ENCODE assay signal across 26 cellular contexts in genomic region chr1:230836801-230837200, GRCh38. TPM values are rescaled to one million over a fixed set of nuclear protein-coding genes. Genes with fewer than 3 reads are reported as not detected.
DNase-seq lines count a peak whose midpoint lies in the region; FAIRE-seq and TF ChIP-seq lines count a peak whose summit lies in the region.
"Had no signal": no experiment of that assay in that cellular context is flagged by ENCODE, and none has a peak within 500 bp of the region (broad histone marks: within the 10 kb centered on the region; RNA-seq: fewer than 3 reads in every experiment).

No MANE protein-coding gene starts in this region.

- no peaks in the 10 kb centered on the region for H3F3A ChIP-seq in neural cell (ENCODE audit: insufficient read depth, low read length, poor library complexity, severe bottlenecking)

- H3K79me2 ChIP-seq in neural cell (replicated peaks; ENCODE audit: insufficient read depth, low read length) = no peaks in the 10 kb centered on the region

- H3K36me3 ChIP-seq in neural cell (ENCODE audit: insufficient read depth, low read length) = peaks cover 3% of the 10 kb centered on the region

- H3K9me3 ChIP-seq in neural cell (ENCODE audit: low read length) = no peaks in the 10 kb centered on the region
- H3K9me3 ChIP-seq: Peyer's patch had no signal

- H3K4me3 ChIP-seq in dorsolateral prefrontal cortex (no peak overlapping the region), neural cell (ENCODE audit: low read length) (no peak overlapping the region)
- H3K4me3 ChIP-seq: Peyer's patch, SK-N-MC had no signal

- H3K4me2 ChIP-seq in neural cell (ENCODE audit: low read length) = no peak overlapping the region

- H3K9ac ChIP-seq in neural cell (ENCODE audit: low read length) = no peak overlapping the region

- H2AFZ ChIP-seq in neural cell (ENCODE audit: low read depth, low read length) = no peak overlapping the region

- TF ChIP-seq RAD21 in neural cell (conservative IDR thresholded peaks at IDR 0.05) = no peak

- CTCF ChIA-PET in HEK293T (lab: Yijun Ruan, JAX) = no interaction called here

- H3K27me3 ChIP-seq in dorsolateral prefrontal cortex = no peaks in the 10 kb centered on the region
- no peaks in the 10 kb centered on the region for H3K27me3 ChIP-seq in neural cell (ENCODE audit: insufficient read depth, low read depth, low read length)
- H3K27me3 ChIP-seq: Peyer's patch had no signal

- no peak for TF ChIP-seq EP300 in neural cell (conservative IDR thresholded peaks at IDR 0.05; ENCODE audit: poor library complexity, severe bottlenecking)

- H3K27ac ChIP-seq in angular gyrus (ENCODE audit: low read depth, low read length) (peak overlapping the region; percentile 44), dorsolateral prefrontal cortex (peak overlapping the region in 51 of 59 donors; percentile 0 to 92 (median 68)), neural cell (ENCODE audit: low read length) (peak overlapping the region; percentile 29), temporal lobe (ENCODE audit: low read depth, low read length) (peak overlapping the region; percentile 7)
- H3K27ac ChIP-seq: Peyer's patch, SK-N-MC had no signal

- no peaks in the 10 kb centered on the region for H4K20me1 ChIP-seq in neural cell (ENCODE audit: insufficient read depth)

- DNase-seq in dorsolateral prefrontal cortex (no peak), HEK293T (ENCODE audit: extremely low spot score) (no peak), HTR-8/SVneo (ENCODE audit: insufficient read length, low spot score) (no peak)
- DNase-seq in stimulated activated CD4-positive, alpha-beta T cell treated with anti-CD3 and anti-CD28 coated beads, Interleukin-2, amount 100 ng/mL, for 24 hours = no peak
- DNase-seq: DMS153, DND-41, Karpas-422, NCI-H1092 treated with DMSO at 0.1 percent for 48 hours, NCI-H1436, NCI-H187, NCI-H2081 treated with DMSO at 0.1 percent for 48 hours, NCI-H2171, NCI-H226, NCI-H510A, NCI-H69, OCI-M1, Peyer's patch, SIG-M5 had no signal

- no peaks in the 10 kb centered on the region for H3K9me2 ChIP-seq in neural cell (ENCODE audit: insufficient read depth, low read length)

- POLR2A ChIA-PET in HEK293T (lab: Yijun Ruan, JAX) = interaction anchor here (1.8 kb wide), 1 partner anchor 31 kb away, joined by 5 read pairs; the partner anchor contains the start of gene C1orf198

- intact Hi-C loops in dorsolateral prefrontal cortex (cut with DNase I) = no loop called here

- TF ChIP-seq CTCF in dorsolateral prefrontal cortex (IDR thresholded peaks at IDR 0.05 in 54 of 56, conservative IDR thresholded peaks at IDR 0.05 in 2 of 56; ENCODE audit: low read depth in 1 of 56, partially characterized antibody in 56 of 56) = no peak
- no peak for TF ChIP-seq CTCF in neural cell (IDR thresholded peaks at IDR 0.05; ENCODE audit: poor library complexity, severe bottlenecking)

- FAIRE-seq in HTR-8/SVneo (lab: Jason Lieb, UNC) = no peak
- FAIRE-seq: GM12892, GM19239, H54, HepG2 had no signal

TF ChIP-seq in neural cell, 6 proteins besides CTCF, POLR2A, EP300 and RAD21:
- TF ChIP-seq REST (IDR thresholded peaks at IDR 0.05; ENCODE audit: borderline replicate concordance) = no peak
- TF ChIP-seq POLR2AphosphoS5 (IDR thresholded peaks at IDR 0.05) = peak; percentile 17
- no peak for TF ChIP-seq MXI1 (conservative IDR thresholded peaks at IDR 0.05; ENCODE audit: poor library complexity, severe bottlenecking)
- no peak for TF ChIP-seq SMC3 (conservative IDR thresholded peaks at IDR 0.05; ENCODE audit: poor library complexity)
TF ChIP-seq in neural cell: peak in this region for 1.

TF ChIP-seq in HEK293T, 16 proteins besides CTCF, POLR2A, EP300 and RAD21:
- TF ChIP-seq CTBP1 (IDR thresholded peaks at IDR 0.05; ENCODE audit: borderline replicate concordance) (no peak), L3MBTL2 (conservative IDR thresholded peaks at IDR 0.05) (no peak), ZNF384 (IDR thresholded peaks at IDR 0.05) (no peak), FOXM1 (IDR thresholded peaks at IDR 0.05; ENCODE audit: borderline replicate concordance) (no peak), FOXA1 (IDR thresholded peaks at IDR 0.05) (no peak), ELF4 (IDR thresholded peaks at IDR 0.05) (no peak), NFRKB (IDR thresholded peaks at IDR 0.05) (no peak), HDGF (IDR thresholded peaks at IDR 0.05; ENCODE audit: borderline replicate concordance) (no peak), SP1 (IDR thresholded peaks at IDR 0.05) (no peak)

RNA-seq across cellular contexts. Expression of gene C1orf198, which starts 31.5 kb away (rescaled TPM):
- total RNA-seq in dorsolateral prefrontal cortex (100 to 1,000 TPM in 36 of 120 experiments, 10 to 100 TPM in 84; 43.1 to 244 (median 83.2) TPM), temporal lobe (17.9 TPM)
- 16.7 and 18.9 TPM in 2 replicates for polyA plus RNA-seq in neural cell
- 19.0 and 22.0 TPM in 2 replicates for polyA minus RNA-seq in neural cell

Comparison
In these comparisons a context has a peak if more than half of its experiments do, and no peak if none do; other contexts are left out.
1. H3K27ac ChIP-seq: peak in every context shown above with its lines; median percentile 68 in dorsolateral prefrontal cortex; 44 in angular gyrus; 29 in neural cell; 7 in temporal lobe.